Comparison of ENCODE assay signal across 15 cellular contexts in genomic region chr3:183878071-183878470, GRCh38. TPM values are rescaled to one million over a fixed set of nuclear protein-coding genes. Genes with fewer than 3 reads are reported as not detected.
DNase-seq lines count a peak whose midpoint lies in the region; ATAC-seq and TF ChIP-seq lines count a peak whose summit lies in the region.
"Had no signal": no experiment of that assay in that cellular context is flagged by ENCODE, and none has a peak within 500 bp of the region (broad histone marks: within the 10 kb centered on the region; RNA-seq: fewer than 3 reads in every experiment).

No MANE protein-coding gene starts in this region.

- no peak overlapping the region for H3K4me3 ChIP-seq in BLaER1 treated with 17β-estradiol and CSF1 and Interleukin-3, amounts not matched to agents 10 nM and 100 nM
- H3K4me3 ChIP-seq in lower leg skin (ENCODE audit: low read depth, poor library complexity, severe bottlenecking), result no peak overlapping the region
- H3K4me3 ChIP-seq: dorsolateral prefrontal cortex, tibial nerve had no signal

- H3K27me3 ChIP-seq in BLaER1 treated with 17β-estradiol and CSF1 and Interleukin-3, amounts not matched to agents 10 nM and 100 nM, result no peaks in the 10 kb centered on the region
- H3K27me3 ChIP-seq: dorsolateral prefrontal cortex, tibial nerve had no signal

- peak overlapping the region in 6 of 11 experiments; percentile 4 to 65 (median 30); a peak in 9 of 22 replicates for H3K9ac ChIP-seq in BLaER1 treated with 17β-estradiol and CSF1 and Interleukin-3, amounts not matched to agents 10 nM and 100 nM

- H4K20me1 ChIP-seq in BLaER1 treated with 17β-estradiol and CSF1 and Interleukin-3, amounts not matched to agents 10 nM and 100 nM, result peaks cover 40 to 96% (median 84%) of the 10 kb centered on the region in 11 experiments; a peak in 21 of 22 replicates

- no peak for ATAC-seq in WTC11
- ATAC-seq in GM19463 (IDR thresholded peaks at IDR 0.05; ENCODE audit: unreplicated experiment), result no peak
- no peak for ATAC-seq in GM18505 (IDR thresholded peaks at IDR 0.05; ENCODE audit: unreplicated experiment)

- CTCF ChIA-PET in WTC11 (lab: Charles Lee), result no interaction called here

- peaks cover 18% of the 10 kb centered on the region for H3K4me1 Mint-ChIP-seq in WTC11

- peaks cover 10% of the 10 kb centered on the region for H3K36me3 Mint-ChIP-seq in WTC11

- no peaks in the 10 kb centered on the region for H3K27me3 Mint-ChIP-seq in WTC11 (ENCODE audit: low read depth)
- H3K27me3 Mint-ChIP-seq: brain had no signal

- peak overlapping the region in 9 of 11 experiments; percentile 47 to 72 (median 64); a peak in 16 of 22 replicates for H3K27ac ChIP-seq in BLaER1 treated with 17β-estradiol and CSF1 and Interleukin-3, amounts not matched to agents 10 nM and 100 nM
- H3K27ac ChIP-seq: tibial nerve had no signal

- no peak for TF ChIP-seq POLR2A in lower leg skin (IDR thresholded peaks at IDR 0.05)
- no peak for TF ChIP-seq POLR2A in GM18505 (IDR thresholded peaks at IDR 0.05; ENCODE audit: borderline replicate concordance, extremely low read depth, insufficient read depth, insufficient read length)

- TF ChIP-seq CTCF in WTC11 (IDR thresholded peaks at IDR 0.05) (no peak), lower leg skin (IDR thresholded peaks at IDR 0.05) (no peak)

- WGBS in lower leg skin, 2 donors, result 82 to 91% methylated on average over 8 of the region's 8 CpGs

- no peaks in the 10 kb centered on the region for H3K9me3 ChIP-seq in BLaER1 treated with 17β-estradiol and CSF1 and Interleukin-3, amounts not matched to agents 10 nM and 100 nM (replicated peaks in 1 of 11)
- H3K9me3 ChIP-seq: tibial nerve had no signal

- peak overlapping the region in 7 of 11 experiments; percentile 3 to 86 (median 53); a peak in 13 of 22 replicates for H3K4me2 ChIP-seq in BLaER1 treated with 17β-estradiol and CSF1 and Interleukin-3, amounts not matched to agents 10 nM and 100 nM

- peaks cover 8 to 86% (median 33%) of the 10 kb centered on the region in 10 experiments for H3K4me1 ChIP-seq in BLaER1 treated with 17β-estradiol and CSF1 and Interleukin-3, amounts not matched to agents 10 nM and 100 nM

- 0 out of 2 replicates have a peak overlapping the region, but pooled peaks have one; percentile 25 for H3K27ac Mint-ChIP-seq in WTC11
- H3K27ac Mint-ChIP-seq: brain had no signal

- DNase-seq in MV-4-11 (lab: John Stamatoyannopoulos, UW) (peak; percentile 99), WTC11 (ENCODE audit: low spot score) (no peak), lower leg skin (ENCODE audit: low spot score in 2 of 2) (peak; percentile 39 to 80), NCI-H524 treated with DMSO at 0.1 percent for 48 hours (lab: John Stamatoyannopoulos, UW) (no peak)
- no peak for DNase-seq in effector CD8-positive, alpha-beta T cell (lab: John Stamatoyannopoulos, UW)
- DNase-seq: activated CD8-positive, alpha-beta memory T cell treated with anti-CD3 and anti-CD28 coated beads for 24 hours; activated gamma-delta T cell; dorsolateral prefrontal cortex; NCI-H2081 treated with DMSO at 0.1 percent for 48 hours; stimulated activated CD4-positive, alpha-beta T cell treated with anti-CD3 and anti-CD28 coated beads, Interleukin-4, amount 100 ng/mL, for 4 hours had no signal

- H3K4me3 Mint-ChIP-seq in WTC11, result no peak overlapping the region
- H3K4me3 Mint-ChIP-seq: brain had no signal

- H3K36me3 ChIP-seq in BLaER1 treated with 17β-estradiol and CSF1 and Interleukin-3, amounts not matched to agents 10 nM and 100 nM, result peaks cover 6 to 86% (median 62%) of the 10 kb centered on the region in 11 experiments; a peak in 20 of 22 replicates

- H3K9me3 Mint-ChIP-seq in WTC11, result no peaks in the 10 kb centered on the region
- H3K9me3 Mint-ChIP-seq: brain had no signal

- POLR2A ChIA-PET in WTC11 (lab: Charles Lee), result no interaction called here

- intact Hi-C loops in lower leg skin (cut with DNase I; ENCODE audit: low total_unique reads), result no loop called here

TF ChIP-seq in WTC11, 78 proteins besides CTCF, POLR2A, EP300 and RAD21 (continues in another document):
- TF ChIP-seq, protein P1, sequence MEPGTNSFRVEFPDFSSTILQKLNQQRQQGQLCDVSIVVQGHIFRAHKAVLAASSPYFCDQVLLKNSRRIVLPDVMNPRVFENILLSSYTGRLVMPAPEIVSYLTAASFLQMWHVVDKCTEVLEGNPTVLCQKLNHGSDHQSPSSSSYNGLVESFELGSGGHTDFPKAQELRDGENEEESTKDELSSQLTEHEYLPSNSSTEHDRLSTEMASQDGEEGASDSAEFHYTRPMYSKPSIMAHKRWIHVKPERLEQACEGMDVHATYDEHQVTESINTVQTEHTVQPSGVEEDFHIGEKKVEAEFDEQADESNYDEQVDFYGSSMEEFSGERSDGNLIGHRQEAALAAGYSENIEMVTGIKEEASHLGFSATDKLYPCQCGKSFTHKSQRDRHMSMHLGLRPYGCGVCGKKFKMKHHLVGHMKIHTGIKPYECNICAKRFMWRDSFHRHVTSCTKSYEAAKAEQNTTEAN (CRISPR knock-in tag; IDR thresholded peaks at IDR 0.05), result no peak
- no peak for TF ChIP-seq GRHL2 (CRISPR knock-in tag; IDR thresholded peaks at IDR 0.05; ENCODE audit: insufficient replicate concordance, severe bottlenecking)
- TF ChIP-seq, protein P2, sequence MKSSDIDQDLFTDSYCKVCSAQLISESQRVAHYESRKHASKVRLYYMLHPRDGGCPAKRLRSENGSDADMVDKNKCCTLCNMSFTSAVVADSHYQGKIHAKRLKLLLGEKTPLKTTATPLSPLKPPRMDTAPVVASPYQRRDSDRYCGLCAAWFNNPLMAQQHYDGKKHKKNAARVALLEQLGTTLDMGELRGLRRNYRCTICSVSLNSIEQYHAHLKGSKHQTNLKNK (CRISPR knock-in tag; IDR thresholded peaks at IDR 0.05), result no peak
- TF ChIP-seq E2F4 (CRISPR knock-in tag; IDR thresholded peaks at IDR 0.05; ENCODE audit: borderline replicate concordance, low read depth), result no peak
- no peak for TF ChIP-seq SP1 (CRISPR knock-in tag; conservative IDR thresholded peaks at IDR 0.05)
- no peak for TF ChIP-seq ZNF121 (CRISPR knock-in tag; IDR thresholded peaks at IDR 0.05)
- TF ChIP-seq, protein P3, sequence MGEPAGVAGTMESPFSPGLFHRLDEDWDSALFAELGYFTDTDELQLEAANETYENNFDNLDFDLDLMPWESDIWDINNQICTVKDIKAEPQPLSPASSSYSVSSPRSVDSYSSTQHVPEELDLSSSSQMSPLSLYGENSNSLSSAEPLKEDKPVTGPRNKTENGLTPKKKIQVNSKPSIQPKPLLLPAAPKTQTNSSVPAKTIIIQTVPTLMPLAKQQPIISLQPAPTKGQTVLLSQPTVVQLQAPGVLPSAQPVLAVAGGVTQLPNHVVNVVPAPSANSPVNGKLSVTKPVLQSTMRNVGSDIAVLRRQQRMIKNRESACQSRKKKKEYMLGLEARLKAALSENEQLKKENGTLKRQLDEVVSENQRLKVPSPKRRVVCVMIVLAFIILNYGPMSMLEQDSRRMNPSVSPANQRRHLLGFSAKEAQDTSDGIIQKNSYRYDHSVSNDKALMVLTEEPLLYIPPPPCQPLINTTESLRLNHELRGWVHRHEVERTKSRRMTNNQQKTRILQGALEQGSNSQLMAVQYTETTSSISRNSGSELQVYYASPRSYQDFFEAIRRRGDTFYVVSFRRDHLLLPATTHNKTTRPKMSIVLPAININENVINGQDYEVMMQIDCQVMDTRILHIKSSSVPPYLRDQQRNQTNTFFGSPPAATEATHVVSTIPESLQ (CRISPR knock-in tag; IDR thresholded peaks at IDR 0.05), result no peak
- TF ChIP-seq, protein P4, sequence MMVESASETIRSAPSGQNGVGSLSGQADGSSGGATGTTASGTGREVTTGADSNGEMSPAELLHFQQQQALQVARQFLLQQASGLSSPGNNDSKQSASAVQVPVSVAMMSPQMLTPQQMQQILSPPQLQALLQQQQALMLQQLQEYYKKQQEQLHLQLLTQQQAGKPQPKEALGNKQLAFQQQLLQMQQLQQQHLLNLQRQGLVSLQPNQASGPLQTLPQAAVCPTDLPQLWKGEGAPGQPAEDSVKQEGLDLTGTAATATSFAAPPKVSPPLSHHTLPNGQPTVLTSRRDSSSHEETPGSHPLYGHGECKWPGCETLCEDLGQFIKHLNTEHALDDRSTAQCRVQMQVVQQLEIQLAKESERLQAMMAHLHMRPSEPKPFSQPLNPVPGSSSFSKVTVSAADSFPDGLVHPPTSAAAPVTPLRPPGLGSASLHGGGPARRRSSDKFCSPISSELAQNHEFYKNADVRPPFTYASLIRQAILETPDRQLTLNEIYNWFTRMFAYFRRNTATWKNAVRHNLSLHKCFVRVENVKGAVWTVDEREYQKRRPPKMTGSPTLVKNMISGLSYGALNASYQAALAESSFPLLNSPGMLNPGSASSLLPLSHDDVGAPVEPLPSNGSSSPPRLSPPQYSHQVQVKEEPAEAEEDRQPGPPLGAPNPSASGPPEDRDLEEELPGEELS (CRISPR knock-in tag; IDR thresholded peaks at IDR 0.05), result no peak
- no peak for TF ChIP-seq NR2C2 (CRISPR knock-in tag; IDR thresholded peaks at IDR 0.05)
- no peak for TF ChIP-seq MYBL2 (CRISPR knock-in tag; IDR thresholded peaks at IDR 0.05)
- no peak for TF ChIP-seq SOX15 (CRISPR knock-in tag; IDR thresholded peaks at IDR 0.05)
- no peak for TF ChIP-seq RORB (CRISPR knock-in tag; IDR thresholded peaks at IDR 0.05)
- no peak for TF ChIP-seq ATF2 (CRISPR knock-in tag; IDR thresholded peaks at IDR 0.05; ENCODE audit: borderline replicate concordance, low read depth)

RNA-seq across cellular contexts. Expression of gene PARL, which starts 6.6 kb away (rescaled TPM):
- total RNA-seq in WTC11 (2021) (71.3 to 93.5 TPM (median 74.3 TPM) in 3 replicates), lower leg skin (10 to 100 TPM; 19.5 to 40.5 (median 22.3) TPM)

RNA-seq across cellular contexts. Expression of gene MAP6D1, which starts 52.7 kb away (rescaled TPM):
- total RNA-seq in WTC11 (2021) (4.3 to 6.3 TPM (median 5.0 TPM) in 3 replicates), lower leg skin (10 to 100 TPM in 2 of 4 donors, 1 to 10 TPM in 2; 2.6 to 19.2 (median 11.7) TPM)

Comparison
In these comparisons a context has a peak if more than half of its experiments do, and no peak if none do; other contexts are left out.
1. DNase-seq: peak in MV-4-11 (single experiment) and lower leg skin (2 of 2); none in WTC11 (single experiment), effector CD8-positive, alpha-beta T cell (single experiment) and NCI-H524 treated with DMSO at 0.1 percent for 48 hours (single experiment).